Comparison of ENCODE assay signal across 8 cellular contexts in the genomic region with DNA sequence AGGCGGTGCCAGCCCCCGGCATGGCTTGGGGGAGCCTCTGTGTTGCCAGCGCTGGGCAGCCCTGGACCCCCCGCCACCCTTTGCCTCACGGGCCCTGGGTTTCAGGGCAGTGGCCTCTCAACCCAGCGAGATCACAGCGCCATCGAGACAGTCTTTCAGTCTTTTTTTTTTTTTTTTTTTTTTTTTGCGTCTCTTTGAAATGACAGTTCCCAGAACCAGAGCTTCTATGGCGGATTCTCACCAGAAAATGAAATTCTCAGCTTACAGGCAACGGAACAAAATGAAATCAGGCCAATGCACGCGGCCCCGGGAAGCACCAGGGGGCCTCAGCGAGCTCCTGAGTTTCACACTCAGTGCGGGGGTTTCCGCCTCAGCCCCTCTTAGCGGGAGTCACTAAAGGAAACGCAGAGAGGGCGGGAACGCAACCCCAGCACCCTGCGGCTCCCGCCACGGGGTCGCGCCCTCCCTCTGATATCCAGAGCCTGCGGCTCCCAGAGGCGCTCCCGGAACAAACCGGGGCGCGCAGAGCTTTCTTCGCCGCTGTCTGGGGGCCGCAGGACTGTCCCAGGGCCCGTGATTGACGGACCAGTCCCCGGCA. TPM values are rescaled to one million over a fixed set of nuclear protein-coding genes. Genes with fewer than 3 reads are reported as not detected.
DNase-seq lines count a peak whose midpoint lies in the region; ATAC-seq and TF ChIP-seq lines count a peak whose summit lies in the region.

No MANE protein-coding gene starts in this region.

- H4K91ac ChIP-seq in IMR-90 (ENCODE audit: insufficient read depth, low read depth, low read length) (peak overlapping the region; percentile 97), trophoblast cell (ENCODE audit: low read depth, low read length) (peak overlapping the region; percentile 93)

- peak; percentile 82 for TF ChIP-seq CTCF in IMR-90 (conservative IDR thresholded peaks at IDR 0.05; ENCODE audit: low read depth, low read length)
- TF ChIP-seq CTCF in SK-N-SH (IDR thresholded peaks at IDR 0.05) = peak; percentile 70
- peak; percentile 72 to 75 for TF ChIP-seq CTCF in tibial artery (IDR thresholded peaks at IDR 0.05)

- H3K36me3 ChIP-seq in IMR-90 (ENCODE audit: control insufficient read depth, insufficient read depth, low read length) = no peaks in the 10 kb centered on the region
- no peaks in the 10 kb centered on the region for H3K36me3 ChIP-seq in SK-N-SH (replicated peaks in 1 of 2; ENCODE audit: control insufficient read depth in 1 of 2, insufficient read depth in 2 of 2, low read length in 1 of 2)
- no peaks in the 10 kb centered on the region for H3K36me3 ChIP-seq in trophoblast cell (ENCODE audit: control insufficient read depth in 1 of 2, insufficient read depth in 2 of 2, low read length in 2 of 2)
- H3K36me3 ChIP-seq in tibial artery = no peaks in the 10 kb centered on the region

- BruUV-seq in IMR-90 (replicated peaks; lab: Mats Ljungman, UMichigan) = no TSS peak

- peak overlapping the region; percentile 79 for H4K5ac ChIP-seq in IMR-90 (ENCODE audit: low read depth, low read length)

- H3K9me3 ChIP-seq in IMR-90 (ENCODE audit: control insufficient read depth, insufficient read depth, low read length) = no peaks in the 10 kb centered on the region
- no peaks in the 10 kb centered on the region for H3K9me3 ChIP-seq in SK-N-SH
- H3K9me3 ChIP-seq in trophoblast cell (ENCODE audit: insufficient read depth, low read depth, low read length) = no peaks in the 10 kb centered on the region
- H3K9me3 ChIP-seq in tibial artery = no peaks in the 10 kb centered on the region

- peaks cover 20% of the 10 kb centered on the region for H3K27me3 Mint-ChIP-seq in activated naive CD8-positive, alpha-beta T cell treated with anti-CD3 and anti-CD28 coated beads for 36 hours

- DNase-seq in ELF-1 (ENCODE audit: low read depth, low spot score) (peak; percentile 92), IMR-90 (peak; percentile 87), SK-N-SH (peak; percentile 90), Right ventricle myocardium superior (peak; percentile 92), trophoblast cell (peak; percentile 40 to 47), tibial artery (peak; percentile 84 to 91)
- peak; percentile 90 for DNase-seq in activated naive CD8-positive, alpha-beta T cell treated with anti-CD3 and anti-CD28 coated beads for 36 hours

- dilution Hi-C loops in IMR-90 (cut with HindIII; ENCODE audit: low sequenced_read_pairs, unreplicated experiment) = no loop called here

- 0% methylated on average over 13 of the region's 38 CpGs; no CpG with 5 or more reads in 1 of the 2 experiments for WGBS in IMR-90 (ENCODE audit: extremely low coverage in 2 of 2, insufficient read length in 1 of 2), 2 experiments
- WGBS in SK-N-SH (ENCODE audit: low lambda C conversion rate) = 11% methylated on average over 16 of the region's 38 CpGs
- no CpG with 5 or more reads among the region's 38 CpGs for WGBS in trophoblast cell (ENCODE audit: extremely low coverage, insufficient coverage, insufficient read length)

- H3K4me1 ChIP-seq in IMR-90 (ENCODE audit: control insufficient read depth, insufficient read depth, low read length) (peaks cover 50% of the 10 kb centered on the region), SK-N-SH (ENCODE audit: control insufficient read depth in 1 of 2, insufficient read depth in 2 of 2, low read depth in 1 of 2, low read length in 1 of 2) (peaks cover 23 to 71% of the 10 kb centered on the region in 2 experiments; a peak in 3 of 4 replicates), trophoblast cell (ENCODE audit: control insufficient read depth in 1 of 2, insufficient read depth in 2 of 2, low read length in 2 of 2) (peaks cover 26 to 31% of the 10 kb centered on the region in 2 experiments), tibial artery (peaks cover 8 to 65% (median 57%) of the 10 kb centered on the region in 4 donors)

- H3F3A ChIP-seq in SK-N-SH (replicated peaks; ENCODE audit: insufficient read depth) = peaks cover 3% of the 10 kb centered on the region

- H3K18ac ChIP-seq in IMR-90 (ENCODE audit: low read depth, low read length) (peak overlapping the region; percentile 89), trophoblast cell (ENCODE audit: low read length) (peak overlapping the region; percentile 79)

- peak overlapping the region; percentile 69 for H2BK20ac ChIP-seq in IMR-90 (ENCODE audit: low read depth, low read length)

- peak overlapping the region; percentile 91 for H3K27ac ChIP-seq in IMR-90 (ENCODE audit: insufficient read depth, low read length)
- H3K27ac ChIP-seq in SK-N-SH (ENCODE audit: low read depth in 2 of 2, low read length in 1 of 2) = peak overlapping the region; percentile 27 to 98; a peak in 3 of 4 replicates
- peak overlapping the region; percentile 20 for H3K27ac ChIP-seq in trophoblast cell (ENCODE audit: low read depth, low read length)
- peak overlapping the region; percentile 93 to 95 for H3K27ac ChIP-seq in tibial artery

- no peaks in the 10 kb centered on the region for H3K9me1 ChIP-seq in IMR-90 (ENCODE audit: insufficient read depth, low read length)

- TF ChIP-seq EP300 in SK-N-SH (IDR thresholded peaks at IDR 0.05; ENCODE audit: borderline replicate concordance in 1 of 2, low read depth in 1 of 2, low read length in 1 of 2) = no peak

- H2AK5ac ChIP-seq in IMR-90 (ENCODE audit: low read depth, low read length) (peak overlapping the region; percentile 99), trophoblast cell (ENCODE audit: low read length) (peak overlapping the region; percentile 85)

- peaks cover 0 to 27% of the 10 kb centered on the region in 2 experiments; a peak in 1 of 4 replicates for H3K79me1 ChIP-seq in IMR-90 (ENCODE audit: low read depth in 1 of 2, low read length in 2 of 2)
- H3K79me1 ChIP-seq in trophoblast cell (ENCODE audit: low read length) = peaks cover 17% of the 10 kb centered on the region

- peak overlapping the region; percentile 100 for H2AK9ac ChIP-seq in IMR-90 (replicated peaks; ENCODE audit: low read depth, low read length, poor library complexity)

- peak overlapping the region; percentile 98 for H3K23ac ChIP-seq in IMR-90 (ENCODE audit: low read depth, low read length)
- H3K23ac ChIP-seq in trophoblast cell (ENCODE audit: low read length) = no peak overlapping the region

- CTCF ChIA-PET in IMR-90 (lab: Yijun Ruan, JAX) (interaction anchor here (0.7 to 1.5 kb wide), 4 partner anchors 15 to 170 kb away, joined by 3 to 9 read pairs (median 4); no protein-coding TSS in a partner anchor), SK-N-SH (lab: Yijun Ruan, JAX) (interaction anchor here (0.6 to 3.5 kb wide), 18 partner anchors 8 to 418 kb away, joined by 3 to 15 read pairs (median 3); partner anchors contain the start of genes COL6A1 and COL6A2)

- 0 out of 2 replicates have a peak, but pooled peaks have one; percentile 24 for TF ChIP-seq POLR2A in IMR-90 (IDR thresholded peaks at IDR 0.05; ENCODE audit: low read depth, low read length)

- intact Hi-C loops in IMR-90 (cut with micrococcal nuclease) (loop anchor here (2.0 to 10.0 kb wide), 4 partner anchors 125 to 351 kb away; partner anchors contain the start of genes C21orf58, COL6A2, MCM3AP and PCNT), Right ventricle myocardium superior (cut with DNase I) (loop anchor here (2.0 kb wide), 1 partner anchor 127 kb away; no protein-coding TSS in a partner anchor), tibial artery (cut with DNase I; ENCODE audit: low total_unique reads) (loop anchor here (2.0 to 5.0 kb wide), 2 partner anchors 123 to 254 kb away; partner anchors contain the start of gene LSS)

- H3K9me3 Mint-ChIP-seq in activated naive CD8-positive, alpha-beta T cell treated with anti-CD3 and anti-CD28 coated beads for 36 hours = no peaks in the 10 kb centered on the region

- H3K14ac ChIP-seq in IMR-90 (replicated peaks; ENCODE audit: low read depth, low read length) = peak overlapping the region; percentile 94
- peak overlapping the region; percentile 68 for H3K14ac ChIP-seq in trophoblast cell (ENCODE audit: low read length)

- POLR2A ChIA-PET in IMR-90 (lab: Charles Lee; ENCODE audit: unreplicated experiment) = interaction anchor here (0.6 to 1.7 kb wide), 7 partner anchors 76 to 295 kb away, joined by 3 to 12 read pairs (median 6); no protein-coding TSS in a partner anchor
- POLR2A ChIA-PET in SK-N-SH (lab: Yijun Ruan, JAX) = interaction anchor here (0.6 to 2.4 kb wide), 10 partner anchors 8 to 635 kb away, joined by 3 to 13 read pairs (median 4); partner anchors contain the start of genes COL6A1 and COL6A2

- peak overlapping the region; percentile 100 for H3K4ac ChIP-seq in IMR-90 (ENCODE audit: low read depth, low read length)
- H3K4ac ChIP-seq in trophoblast cell (ENCODE audit: low read depth, low read length) = peak overlapping the region; percentile 13

- H4K8ac ChIP-seq in IMR-90 (ENCODE audit: low read depth in 2 of 2, low read length in 2 of 2) = peak overlapping the region; percentile 95 to 96
- H4K8ac ChIP-seq in trophoblast cell (ENCODE audit: low read depth, low read length) = peak overlapping the region; percentile 91

- H3K36me3 Mint-ChIP-seq in activated naive CD8-positive, alpha-beta T cell treated with anti-CD3 and anti-CD28 coated beads for 36 hours = no peaks in the 10 kb centered on the region

- peak overlapping the region; percentile 76 for H3K4me3 Mint-ChIP-seq in activated naive CD8-positive, alpha-beta T cell treated with anti-CD3 and anti-CD28 coated beads for 36 hours

- H3K56ac ChIP-seq in IMR-90 (ENCODE audit: extremely low read depth, insufficient read depth, low read length) = peak overlapping the region; percentile 71

- no peaks in the 10 kb centered on the region for H3K79me2 ChIP-seq in SK-N-SH (ENCODE audit: insufficient read depth)
- H3K79me2 ChIP-seq in trophoblast cell (ENCODE audit: control insufficient read depth, insufficient read depth, low read length, poor library complexity) = peaks cover 2% of the 10 kb centered on the region

- peak overlapping the region; percentile 91 for H2AFZ ChIP-seq in IMR-90 (replicated peaks; ENCODE audit: low read length, poor library complexity)
- H2AFZ ChIP-seq in SK-N-SH (ENCODE audit: low read depth) = peak overlapping the region; percentile 82; the same call in 1 of the 2 replicates
- H2AFZ ChIP-seq in trophoblast cell (ENCODE audit: insufficient read depth, low read length, poor library complexity) = peak overlapping the region; percentile 95

- H4K20me1 ChIP-seq in IMR-90 (ENCODE audit: insufficient read depth, low read length) (no peaks in the 10 kb centered on the region), SK-N-SH (ENCODE audit: insufficient read depth) (no peaks in the 10 kb centered on the region)

- in situ Hi-C loops in IMR-90 (cut with MboI; ENCODE audit: low sequenced_read_pairs) = loop anchor here (5.0 kb wide), 1 partner anchor 119 kb away; no protein-coding TSS in a partner anchor

- H3K9ac ChIP-seq in IMR-90 (ENCODE audit: low read depth, low read length) = peak overlapping the region; percentile 52
- peak overlapping the region; percentile 28; the same call in 1 of the 2 replicates for H3K9ac ChIP-seq in SK-N-SH
- H3K9ac ChIP-seq in trophoblast cell (ENCODE audit: low read length) = no peak overlapping the region

- no peak overlapping the region for H4K12ac ChIP-seq in trophoblast cell (ENCODE audit: low read depth, low read length)

- TF ChIP-seq RAD21 in IMR-90 (IDR thresholded peaks at IDR 0.05; ENCODE audit: low read length) = peak; percentile 76
- peak; percentile 65 for TF ChIP-seq RAD21 in SK-N-SH (IDR thresholded peaks at IDR 0.05; ENCODE audit: low read length)

- H2BK120ac ChIP-seq in IMR-90 (ENCODE audit: low read depth, low read length) = peak overlapping the region; percentile 98
- peak overlapping the region; percentile 66 for H2BK120ac ChIP-seq in trophoblast cell (ENCODE audit: insufficient read depth, low read length, poor library complexity)

- H3K9me2 ChIP-seq in SK-N-SH = no peaks in the 10 kb centered on the region

- H2BK12ac ChIP-seq in trophoblast cell (ENCODE audit: low read length) = peak overlapping the region; percentile 89

- ATAC-seq in IMR-90 (ENCODE audit: low read depth) = peak; percentile 33
- ATAC-seq in Right ventricle myocardium superior (ENCODE audit: poor library complexity) = peak; percentile 60
- ATAC-seq in GM21576 (IDR thresholded peaks at IDR 0.05; ENCODE audit: unreplicated experiment) = no peak

- H3K27me3 ChIP-seq in IMR-90 (ENCODE audit: control insufficient read depth, insufficient read depth, low read length) (no peaks in the 10 kb centered on the region), SK-N-SH (ENCODE audit: insufficient read depth) (no peaks in the 10 kb centered on the region), trophoblast cell (ENCODE audit: insufficient read depth, low read length) (peaks cover 2% of the 10 kb centered on the region), tibial artery (no peaks in the 10 kb centered on the region)

- H3K27ac Mint-ChIP-seq in activated naive CD8-positive, alpha-beta T cell treated with anti-CD3 and anti-CD28 coated beads for 36 hours = peak overlapping the region; percentile 78

- peak overlapping the region; percentile 71 for H3K4me2 ChIP-seq in IMR-90 (ENCODE audit: low read depth, low read length)
- H3K4me2 ChIP-seq in SK-N-SH = peak overlapping the region; percentile 69
- H3K4me2 ChIP-seq in trophoblast cell (ENCODE audit: low read length) = peak overlapping the region; percentile 63

- H3K4me3 ChIP-seq in IMR-90 (ENCODE audit: insufficient read depth, low read depth, low read length) = peak overlapping the region; percentile 14
- H3K4me3 ChIP-seq in SK-N-SH (ENCODE audit: low read depth in 2 of 2, low read length in 1 of 2) = peak overlapping the region; percentile 29 to 41; a peak in 3 of 4 replicates
- H3K4me3 ChIP-seq in trophoblast cell (ENCODE audit: low read depth, low read length) = peak overlapping the region; percentile 62
- H3K4me3 ChIP-seq in tibial artery = peak overlapping the region; percentile 48 to 59

- H2BK15ac ChIP-seq in IMR-90 (ENCODE audit: low read depth, low read length) = peak overlapping the region; percentile 51; the same call in 1 of the 3 replicates

- H2BK5ac ChIP-seq in IMR-90 (ENCODE audit: low read depth, low read length, poor library complexity, severe bottlenecking) (peak overlapping the region; percentile 83), trophoblast cell (ENCODE audit: low read depth, low read length, poor library complexity) (peak overlapping the region; percentile 29)

- H3K4me1 Mint-ChIP-seq in activated naive CD8-positive, alpha-beta T cell treated with anti-CD3 and anti-CD28 coated beads for 36 hours = peaks cover 23% of the 10 kb centered on the region

RNA-seq across cellular contexts. Expression of gene COL6A1, which starts 8.0 kb away (rescaled TPM):
- total RNA-seq in IMR-90 (2012; rRNA removed) (173 and 186 TPM in 2 replicates), Right ventricle myocardium superior (173 TPM)
- polyA plus RNA-seq in IMR-90 (2012; rRNA removed) (1,556 and 1,578 TPM in 2 replicates), SK-N-SH (2012; rRNA removed) (37.3 and 107 TPM in 2 replicates)
- polyA plus RNA-seq in IMR-90 (2012; cell fraction: cytosol; rRNA removed) = 1,992 and 3,331 TPM in 2 replicates
- 5,237 and 11,886 TPM in 2 replicates for polyA plus RNA-seq in IMR-90 (2012; cell fraction: nucleus; rRNA removed; ENCODE audit: low replicate concordance)
- 34.3 and 65.0 TPM in 2 replicates for polyA plus RNA-seq in SK-N-SH (2012; cell fraction: cytosol; rRNA removed)
- polyA plus RNA-seq in SK-N-SH (2012; cell fraction: nucleus; rRNA removed) = 241 and 268 TPM in 2 replicates
- total RNA-seq in activated naive CD8-positive, alpha-beta T cell treated with anti-CD3 and anti-CD28 coated beads for 36 hours = 1 to 10 TPM; 4.3 to 5.2 TPM
- 53.0 and 55.7 TPM in 2 replicates for polyA plus RNA-seq in trophoblast cell (2013)

Comparison
In these comparisons a context has a peak if more than half of its experiments do, and no peak if none do; other contexts are left out.
1. H3K27ac ChIP-seq: peak in every context shown above with its lines; median percentile 94 in tibial artery; 91 in IMR-90; 62 in SK-N-SH; 20 in trophoblast cell.
2. RNA of gene COL6A1, which starts 8.0 kb away (total RNA-seq): 173 to 186 TPM in IMR-90 and 173 TPM in Right ventricle myocardium superior (single experiment); 4.3 to 5.2 TPM in activated naive CD8-positive, alpha-beta T cell treated with anti-CD3 and anti-CD28 coated beads for 36 hours; every median in the first group is over 10 times any median in the second.
3. Peak in every context shown above with its lines, with median percentiles within 50 percentile points of each other: DNase-seq, H2AFZ ChIP-seq, H3K4me2 ChIP-seq, H3K4me3 ChIP-seq and CTCF ChIP-seq.